ENCODE assay signal across 23 cellular contexts in the genomic region with DNA sequence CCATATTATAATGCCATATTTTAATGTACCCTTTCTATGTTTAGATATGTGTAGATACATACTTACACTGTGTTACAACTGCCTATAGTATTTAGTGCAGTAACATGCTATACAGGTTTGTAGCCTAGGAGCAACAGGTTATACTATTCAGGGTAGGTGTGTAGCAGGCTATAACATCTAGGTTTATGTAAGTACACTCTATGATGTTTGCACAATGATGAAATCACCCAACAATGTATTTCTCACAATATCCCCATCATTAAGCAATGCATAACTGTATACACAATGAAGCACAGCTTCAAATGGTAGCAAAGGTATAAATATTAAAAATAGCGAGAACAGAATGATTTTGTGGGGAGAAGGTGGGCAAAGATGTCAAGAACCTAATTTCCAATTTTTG.
"Had no signal": no experiment of that assay in that cellular context is flagged by ENCODE, and none has a peak within 500 bp of the region (broad histone marks: within the 10 kb centered on the region; RNA-seq: fewer than 3 reads in every experiment).

No MANE protein-coding gene starts in this region.

- H3K4me3 Mint-ChIP-seq: activated CD4-positive, alpha-beta T cell treated with anti-CD3 and anti-CD28 coated beads for 36 hours; activated naive CD8-positive, alpha-beta T cell treated with anti-CD3 and anti-CD28 coated beads for 36 hours; memory B cell; naive thymus-derived CD4-positive, alpha-beta T cell; neural progenitor cell; T-helper 2 cell treated with Interferon-gamma antibody and Interleukin-4, amounts not matched to agents 5 μg/mL and 100 μg/mL, for 36 hours had no signal

- H3K27me3 ChIP-seq: dorsolateral prefrontal cortex, neural progenitor cell, right atrium auricular region, tibial artery had no signal

- H3K9ac ChIP-seq: neural progenitor cell had no signal

- H3K9me3 Mint-ChIP-seq: memory B cell; neural progenitor cell; T-helper 2 cell treated with Interferon-gamma antibody and Interleukin-4, amounts not matched to agents 5 μg/mL and 100 μg/mL, for 36 hours had no signal

- H3K4me1 Mint-ChIP-seq: neural progenitor cell had no signal

- H3K27ac ChIP-seq: dorsolateral prefrontal cortex, left ventricle myocardium inferior, neural progenitor cell, prostate gland, right atrium auricular region, tibial artery had no signal

- H3K36me3 ChIP-seq: left ventricle myocardium inferior, neural progenitor cell, prostate gland, right atrium auricular region, tibial artery had no signal

- H3K9me3 ChIP-seq: left ventricle myocardium inferior, prostate gland, right atrium auricular region, tibial artery had no signal

- H3K4me2 ChIP-seq: neural progenitor cell had no signal

- FAIRE-seq: colon, frontal cortex, kidney, TTC549, urothelium cell line had no signal

- H3K4me3 ChIP-seq: dorsolateral prefrontal cortex, left ventricle myocardium inferior, neural progenitor cell, prostate gland, right atrium auricular region, tibial artery had no signal

- H3K4me1 ChIP-seq: neural progenitor cell, prostate gland, right atrium auricular region had no signal

- ATAC-seq: activated CD4-positive, alpha-beta T cell treated with anti-CD3 and anti-CD28 coated beads for 36 hours; naive thymus-derived CD4-positive, alpha-beta T cell; stimulated activated naive CD8-positive, alpha-beta T cell treated with anti-CD3 and anti-CD28 coated beads, Interleukin-15, Interleukin-2, amounts not matched to agents 100 U/mL and 50 U/mL, for 24 hours had no signal

- DNase-seq: activated CD4-positive, alpha-beta T cell treated with anti-CD3 and anti-CD28 coated beads for 36 hours; activated CD4-positive, alpha-beta T cell treated with anti-CD3 and anti-CD28 coated beads, Interleukin-2, amount 50 U/mL, for 48 hours; activated naive CD4-positive, alpha-beta T cell; activated naive CD8-positive, alpha-beta T cell treated with anti-CD3 and anti-CD28 coated beads for 36 hours; amygdala; central memory CD4-positive, alpha-beta T cell; dorsolateral prefrontal cortex; kidney; left ventricle myocardium inferior; naive thymus-derived CD4-positive, alpha-beta T cell; stimulated activated CD4-positive, alpha-beta T cell treated with anti-CD3 and anti-CD28 coated beads, Interleukin-2, amount 100 ng/mL, for 24 hours; stimulated activated naive CD8-positive, alpha-beta T cell treated with anti-CD3 and anti-CD28 coated beads, Interleukin-15, Interleukin-2, amounts not matched to agents 100 U/mL and 50 U/mL, for 24 hours; substantia nigra; tibial artery had no signal

- H3K27me3 Mint-ChIP-seq: activated CD4-positive, alpha-beta T cell treated with anti-CD3 and anti-CD28 coated beads for 36 hours; activated naive CD8-positive, alpha-beta T cell treated with anti-CD3 and anti-CD28 coated beads for 36 hours; memory B cell; naive thymus-derived CD4-positive, alpha-beta T cell had no signal

- H3K27ac Mint-ChIP-seq: activated CD4-positive, alpha-beta T cell treated with anti-CD3 and anti-CD28 coated beads for 36 hours; activated naive CD8-positive, alpha-beta T cell treated with anti-CD3 and anti-CD28 coated beads for 36 hours; memory B cell; neural progenitor cell; T-helper 2 cell treated with Interferon-gamma antibody and Interleukin-4, amounts not matched to agents 5 μg/mL and 100 μg/mL, for 36 hours had no signal

- H2AFZ ChIP-seq: neural progenitor cell had no signal
